1 cellular context compared by ENCODE assay signal in the genomic region with DNA sequence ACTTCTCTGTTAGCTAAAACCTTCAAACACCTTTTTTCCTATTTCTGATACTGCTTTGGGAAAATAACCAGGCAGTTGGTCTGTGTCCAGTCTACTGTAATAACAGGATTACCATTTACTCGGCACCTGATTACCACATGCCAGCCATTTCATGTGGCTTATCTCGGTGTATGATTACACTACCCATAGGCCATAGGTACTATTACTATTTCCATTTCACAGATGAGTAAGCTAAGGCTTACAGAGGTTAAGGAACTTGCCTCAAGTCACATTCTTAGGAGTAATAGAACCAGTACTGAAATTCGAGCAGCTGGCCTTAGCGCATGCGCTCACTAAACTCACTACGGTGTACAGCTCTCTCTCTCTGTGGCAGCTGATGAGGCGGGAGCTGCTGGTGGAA.
TF ChIP-seq lines count a peak whose summit lies in the region.

No MANE protein-coding gene starts in this region.

TF ChIP-seq in K562, 482 proteins besides CTCF, POLR2A, EP300 and RAD21 (continued from another document):
- peak; percentile 18 to 40; a peak in 1 of 4 replicates for TF ChIP-seq NRF1 (conservative IDR thresholded peaks at IDR 0.05 in 1 of 2, IDR thresholded peaks at IDR 0.05 in 1 of 2)
TF ChIP-seq in K562: peak in this region for 1.
